ENCODE assay signal across 8 cellular contexts in the genomic region with DNA sequence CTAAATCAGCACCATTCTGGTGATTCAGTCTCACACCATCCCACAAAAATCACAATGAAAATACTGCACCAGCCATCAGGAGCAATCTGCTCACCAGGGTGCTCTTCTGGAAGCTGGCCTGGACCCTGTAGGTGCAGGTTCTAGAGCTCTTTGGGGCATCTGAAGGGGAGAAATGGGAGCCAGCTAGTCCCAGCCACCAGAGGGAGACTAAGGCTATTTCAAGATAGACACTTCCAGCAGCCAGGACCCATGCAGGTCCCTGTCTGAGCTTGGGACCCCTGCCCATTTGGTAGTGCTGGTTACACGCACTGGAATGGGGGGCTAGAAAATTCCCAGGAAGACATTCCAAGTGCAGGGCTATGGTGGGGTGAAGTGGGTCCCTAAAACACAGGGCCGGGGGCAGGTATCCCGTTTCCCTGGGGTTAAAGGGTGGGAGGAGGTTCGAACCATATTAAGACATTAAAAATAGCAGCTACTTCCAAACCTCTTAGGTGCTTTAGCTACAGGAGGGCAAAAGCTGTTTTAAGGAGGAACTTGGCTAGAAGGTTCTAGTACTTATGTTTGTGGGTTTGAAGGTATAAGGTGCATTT.
DNase-seq lines count a peak whose midpoint lies in the region; ATAC-seq and TF ChIP-seq lines count a peak whose summit lies in the region.

No MANE protein-coding gene starts in this region.

- no peak overlapping the region for H3K4me3 Mint-ChIP-seq in activated naive CD4-positive, alpha-beta T cell treated with anti-CD3 and anti-CD28 coated beads, Interleukin-2, amount 10 ng/mL, durations not matched to agents 7 days and 5 days

- H3K27ac Mint-ChIP-seq in activated naive CD4-positive, alpha-beta T cell treated with anti-CD3 and anti-CD28 coated beads, Interleukin-2, amount 10 ng/mL, durations not matched to agents 7 days and 5 days = peak overlapping the region; percentile 16

- CTCF ChIA-PET in activated naive CD4-positive, alpha-beta T cell treated with anti-CD3 and anti-CD28 coated beads, Interleukin-2, amount 10 ng/mL, durations not matched to agents 7 days and 5 days (lab: Charles Lee) = interaction anchor here (0.5 to 3.6 kb wide), 37 partner anchors 10 to 637 kb away, joined by 3 to 63 read pairs (median 4); a partner anchor contains a TSS

- no peaks in the 10 kb centered on the region for H3K27me3 Mint-ChIP-seq in activated naive CD4-positive, alpha-beta T cell treated with anti-CD3 and anti-CD28 coated beads, Interleukin-2, amount 10 ng/mL, durations not matched to agents 7 days and 5 days

- DNase-seq in Right ventricle myocardium inferior (ENCODE audit: missing footprints) = no peak
- DNase-seq in right atrium auricular region (ENCODE audit: low spot score) = no peak
- DNase-seq in MV-4-11 (lab: John Stamatoyannopoulos, UW) = peak; percentile 17
- peak; percentile 50 for DNase-seq in activated naive CD4-positive, alpha-beta T cell treated with anti-CD3 and anti-CD28 coated beads, Interleukin-2, amount 10 ng/mL, durations not matched to agents 7 days and 5 days
- DNase-seq in right cardiac atrium = no peak
- DNase-seq in upper lobe of right lung = peak; percentile 41
- DNase-seq in activated CD4-positive, CD25-positive, alpha-beta regulatory T cell (lab: John Stamatoyannopoulos, UW) = no peak

- H3K27me3 ChIP-seq in right atrium auricular region (no peaks in the 10 kb centered on the region), right cardiac atrium (ENCODE audit: control insufficient read depth, insufficient read depth) (no peaks in the 10 kb centered on the region), upper lobe of right lung (no peaks in the 10 kb centered on the region)

- peaks cover 0 to 11% of the 10 kb centered on the region in 2 donors for H3K4me1 ChIP-seq in right atrium auricular region
- no peaks in the 10 kb centered on the region for H3K4me1 ChIP-seq in right cardiac atrium (ENCODE audit: control insufficient read depth, insufficient read depth, low read length)
- peaks cover 8% of the 10 kb centered on the region for H3K4me1 ChIP-seq in upper lobe of right lung

- H3K4me3 ChIP-seq in right atrium auricular region = no peak overlapping the region
- H3K4me3 ChIP-seq in right cardiac atrium (ENCODE audit: low read length) = no peak overlapping the region
- no peak overlapping the region for H3K4me3 ChIP-seq in upper lobe of right lung

- 73% methylated on average over 4 of the region's 4 CpGs for WGBS in right cardiac atrium

- H3K36me3 ChIP-seq in right atrium auricular region (peaks cover 4% of the 10 kb centered on the region), upper lobe of right lung (no peaks in the 10 kb centered on the region)

- no peaks in the 10 kb centered on the region for H3K9me3 ChIP-seq in right atrium auricular region
- H3K9me3 ChIP-seq in right cardiac atrium (ENCODE audit: control insufficient read depth, low read length) = no peaks in the 10 kb centered on the region
- no peaks in the 10 kb centered on the region for H3K9me3 ChIP-seq in upper lobe of right lung

- peak in 1 of 2 donors; percentile 68 for TF ChIP-seq CTCF in right atrium auricular region (IDR thresholded peaks at IDR 0.05)
- TF ChIP-seq CTCF in upper lobe of right lung (IDR thresholded peaks at IDR 0.05) = peak; percentile 47

- H3K27ac ChIP-seq in right atrium auricular region (no peak overlapping the region), right cardiac atrium (ENCODE audit: low read length) (no peak overlapping the region), upper lobe of right lung (no peak overlapping the region)

- H3K4me1 Mint-ChIP-seq in activated naive CD4-positive, alpha-beta T cell treated with anti-CD3 and anti-CD28 coated beads, Interleukin-2, amount 10 ng/mL, durations not matched to agents 7 days and 5 days = peaks cover 41% of the 10 kb centered on the region

- H3K9me3 Mint-ChIP-seq in activated naive CD4-positive, alpha-beta T cell treated with anti-CD3 and anti-CD28 coated beads, Interleukin-2, amount 10 ng/mL, durations not matched to agents 7 days and 5 days = no peaks in the 10 kb centered on the region

- ATAC-seq in Right ventricle myocardium inferior (peak; percentile 39), right cardiac atrium (peak; percentile 17 to 19), upper lobe of right lung (peak; percentile 35), HG02571 (IDR thresholded peaks at IDR 0.05; ENCODE audit: unreplicated experiment) (no peak)

- peaks cover 34% of the 10 kb centered on the region for H3K36me3 Mint-ChIP-seq in activated naive CD4-positive, alpha-beta T cell treated with anti-CD3 and anti-CD28 coated beads, Interleukin-2, amount 10 ng/mL, durations not matched to agents 7 days and 5 days

- intact Hi-C loops in Right ventricle myocardium inferior (cut with DNase I) = loop anchor here (2.0 to 5.0 kb wide), 4 partner anchors 71 to 209 kb away; no protein-coding TSS in a partner anchor
- intact Hi-C loops in right cardiac atrium (cut with DNase I) = loop anchor here in 1 of 4 donors (5.0 kb wide), 1 partner anchor 211 kb away; no protein-coding TSS in a partner anchor
- intact Hi-C loops in upper lobe of right lung (cut with DNase I) = no loop called here

Comparison
In these comparisons a context has a peak if more than half of its experiments do, and no peak if none do; other contexts are left out.
1. DNase-seq: peak in MV-4-11 (single experiment), activated naive CD4-positive, alpha-beta T cell treated with anti-CD3 and anti-CD28 coated beads, Interleukin-2, amount 10 ng/mL, durations not matched to agents 7 days and 5 days (single experiment) and upper lobe of right lung (single experiment); none in Right ventricle myocardium inferior (single experiment), right atrium auricular region (single experiment), right cardiac atrium (0 of 3) and activated CD4-positive, CD25-positive, alpha-beta regulatory T cell (0 of 4).